Comparison of ENCODE assay signal across 11 cellular contexts in genomic region chr2:100957971-100958653, GRCh38. TPM values are rescaled to one million over a fixed set of nuclear protein-coding genes. Genes with fewer than 3 reads are reported as not detected.
DNase-seq lines count a peak whose midpoint lies in the region; ATAC-seq and TF ChIP-seq lines count a peak whose summit lies in the region.
"Had no signal": no experiment of that assay in that cellular context is flagged by ENCODE, and none has a peak within 500 bp of the region (broad histone marks: within the 10 kb centered on the region; RNA-seq: fewer than 3 reads in every experiment).

No MANE protein-coding gene starts in this region.

- H3K27me3 ChIP-seq in IMR-90 (ENCODE audit: control insufficient read depth, insufficient read depth, low read length) (no peaks in the 10 kb centered on the region), upper lobe of left lung (no peaks in the 10 kb centered on the region)
- H3K27me3 ChIP-seq: SJCRH30 had no signal

- peaks cover 2% of the 10 kb centered on the region; the same call in 1 of the 2 replicates for H3K9me3 ChIP-seq in IMR-90 (ENCODE audit: control insufficient read depth, insufficient read depth, low read length)
- no peaks in the 10 kb centered on the region for H3K9me3 ChIP-seq in upper lobe of left lung
- H3K9me3 ChIP-seq: SJCRH30 had no signal

- H2BK15ac ChIP-seq in IMR-90 (ENCODE audit: low read depth, low read length): no peak overlapping the region

- H2AK5ac ChIP-seq in IMR-90 (ENCODE audit: low read depth, low read length): peak overlapping the region; percentile 63; the same call in 1 of the 2 replicates

- POLR2A ChIA-PET in IMR-90 (lab: Charles Lee; ENCODE audit: unreplicated experiment): interaction anchor here (0.6 kb wide), 1 partner anchor 10 kb away, joined by 6 read pairs; no protein-coding TSS in a partner anchor

- peak overlapping the region; percentile 31; the same call in 1 of the 2 replicates for H3K23ac ChIP-seq in IMR-90 (ENCODE audit: low read depth, low read length)

- H3K4me2 ChIP-seq in IMR-90 (ENCODE audit: low read depth, low read length): peak overlapping the region; percentile 51

- H3K18ac ChIP-seq in IMR-90 (ENCODE audit: low read depth, low read length): no peak overlapping the region

- in situ Hi-C loops in IMR-90 (cut with MboI; ENCODE audit: low sequenced_read_pairs): no loop called here

- H4K91ac ChIP-seq in IMR-90 (ENCODE audit: insufficient read depth, low read depth, low read length): peak overlapping the region; percentile 34; the same call in 1 of the 2 replicates

- H4K5ac ChIP-seq in IMR-90 (ENCODE audit: low read depth, low read length): no peak overlapping the region

- no peak overlapping the region for H3K27ac ChIP-seq in IMR-90 (ENCODE audit: insufficient read depth, low read length)
- peak overlapping the region; percentile 16 for H3K27ac ChIP-seq in caudate nucleus (ENCODE audit: low read depth, low read length)
- peak overlapping the region in 2 of 4 donors; percentile 23 to 30 for H3K27ac ChIP-seq in upper lobe of left lung
- H3K27ac ChIP-seq: SJCRH30 had no signal

- peak overlapping the region; percentile 41; the same call in 1 of the 2 replicates for H2BK20ac ChIP-seq in IMR-90 (ENCODE audit: low read depth, low read length)

- H3K36me3 ChIP-seq in IMR-90 (ENCODE audit: control insufficient read depth, insufficient read depth, low read length) (no peaks in the 10 kb centered on the region), upper lobe of left lung (no peaks in the 10 kb centered on the region)
- H3K36me3 ChIP-seq: SJCRH30 had no signal

- H4K20me1 ChIP-seq in IMR-90 (ENCODE audit: insufficient read depth, low read length): no peaks in the 10 kb centered on the region

- H3K79me1 ChIP-seq in IMR-90 (ENCODE audit: low read depth in 1 of 2, low read length in 2 of 2): no peaks in the 10 kb centered on the region; a peak in 1 of 4 replicates

- no peak overlapping the region for H2AFZ ChIP-seq in IMR-90 (replicated peaks; ENCODE audit: low read length, poor library complexity)

- no CpG with 5 or more reads among the region's 16 CpGs for WGBS in IMR-90 (ENCODE audit: extremely low coverage in 2 of 2, insufficient read length in 1 of 2), 2 experiments
- 54 to 58% methylated on average over 16 of the region's 16 CpGs for WGBS in upper lobe of left lung, 2 donors

- peak overlapping the region; percentile 59 for H2BK120ac ChIP-seq in IMR-90 (ENCODE audit: low read depth, low read length)

- peak in 1 of 4 donors; percentile 52 for TF ChIP-seq EP300 in upper lobe of left lung (IDR thresholded peaks at IDR 0.05)

- H3K14ac ChIP-seq in IMR-90 (replicated peaks; ENCODE audit: low read depth, low read length): peak overlapping the region; percentile 74; the same call in 1 of the 2 replicates

- H4K8ac ChIP-seq in IMR-90 (ENCODE audit: low read depth in 2 of 2, low read length in 2 of 2): no peak overlapping the region

- no peak for TF ChIP-seq RAD21 in IMR-90 (IDR thresholded peaks at IDR 0.05; ENCODE audit: low read length)

- peak; percentile 84 for DNase-seq in IMR-90
- peak in 6 of 61 donors; percentile 27 to 50 (median 36) for DNase-seq in caudate nucleus (lab: John Stamatoyannopoulos, UW)
- DNase-seq in left lobe of liver (ENCODE audit: low spot score): peak; percentile 76
- DNase-seq in upper lobe of left lung: peak in 1 of 2 donors; percentile 53
- no peak for DNase-seq in NCI-H524 (lab: John Stamatoyannopoulos, UW)
- DNase-seq in OCI-M2 (lab: John Stamatoyannopoulos, UW; ENCODE audit: unreplicated experiment): no peak
- DNase-seq in SW480 (ENCODE audit: low spot score): no peak
- DNase-seq: natural killer cell, NCI-H2029, SJCRH30 had no signal

- no peak for TF ChIP-seq POLR2A in IMR-90 (IDR thresholded peaks at IDR 0.05; ENCODE audit: low read depth, low read length)
- no peak for TF ChIP-seq POLR2A in upper lobe of left lung (IDR thresholded peaks at IDR 0.05)

- CTCF ChIA-PET in IMR-90 (lab: Yijun Ruan, JAX): no interaction called here

- H3K4me3 ChIP-seq in IMR-90 (ENCODE audit: insufficient read depth, low read depth, low read length) (no peak overlapping the region), upper lobe of left lung (no peak overlapping the region)
- H3K4me3 ChIP-seq: SJCRH30 had no signal

- peak overlapping the region; percentile 60 for H3K4ac ChIP-seq in IMR-90 (ENCODE audit: low read depth, low read length)

- TF ChIP-seq CTCF in IMR-90 (conservative IDR thresholded peaks at IDR 0.05; ENCODE audit: low read depth, low read length) (no peak), upper lobe of left lung (IDR thresholded peaks at IDR 0.05) (no peak)

- H3K4me1 ChIP-seq in IMR-90 (ENCODE audit: control insufficient read depth, insufficient read depth, low read length) (peaks cover 11% of the 10 kb centered on the region), upper lobe of left lung (peaks cover 5 to 15% (median 10%) of the 10 kb centered on the region in 4 donors)
- H3K4me1 ChIP-seq: SJCRH30 had no signal

- dilution Hi-C loops in IMR-90 (cut with HindIII; ENCODE audit: low sequenced_read_pairs, unreplicated experiment): no loop called here

- H3K56ac ChIP-seq in IMR-90 (ENCODE audit: extremely low read depth, insufficient read depth, low read length): no peak overlapping the region

- H2AK9ac ChIP-seq in IMR-90 (replicated peaks; ENCODE audit: low read depth, low read length, poor library complexity): no peak overlapping the region

- BruUV-seq in IMR-90 (replicated peaks; lab: Mats Ljungman, UMichigan): no TSS peak

- ATAC-seq in IMR-90 (ENCODE audit: low read depth) (peak; percentile 65), left lobe of liver (peak; percentile 92), upper lobe of left lung (ENCODE audit: low FRiP score in 2 of 2) (peak; percentile 75 to 76), HG02885 (IDR thresholded peaks at IDR 0.05; ENCODE audit: poor library complexity, unreplicated experiment) (no peak)
- ATAC-seq: natural killer cell had no signal

- H3K9me1 ChIP-seq in IMR-90 (ENCODE audit: insufficient read depth, low read length): peaks cover 22% of the 10 kb centered on the region

- peak overlapping the region; percentile 5 for H2BK5ac ChIP-seq in IMR-90 (ENCODE audit: low read depth, low read length, poor library complexity, severe bottlenecking)

- intact Hi-C loops in IMR-90 (cut with micrococcal nuclease): no loop called here

- no peak overlapping the region for H3K9ac ChIP-seq in IMR-90 (ENCODE audit: low read depth, low read length)

TF ChIP-seq in IMR-90, 13 proteins besides CTCF, POLR2A, EP300 and RAD21:
- TF ChIP-seq CEBPB (IDR thresholded peaks at IDR 0.05; ENCODE audit: low read depth, low read length) (peak; percentile 35; the same call in 1 of the 2 replicates), RCOR1 (IDR thresholded peaks at IDR 0.05; ENCODE audit: insufficient replicate concordance, low read length) (no peak)
TF ChIP-seq in IMR-90: peak in this region for 1.

RNA-seq across cellular contexts. Expression of gene RPL31, which starts 44.0 kb away (rescaled TPM):
- total RNA-seq in IMR-90 (2012; rRNA removed): 358 and 938 TPM in 2 replicates
- 2,908 and 2,963 TPM in 2 replicates for polyA plus RNA-seq in IMR-90 (2012; rRNA removed)
- polyA plus RNA-seq in IMR-90 (2012; cell fraction: cytosol; rRNA removed): 1,196 and 1,893 TPM in 2 replicates
- polyA plus RNA-seq in IMR-90 (2012; cell fraction: nucleus; rRNA removed; ENCODE audit: low replicate concordance): 150 and 1,238 TPM in 2 replicates
- 410 TPM for total RNA-seq in left lobe of liver
- total RNA-seq in upper lobe of left lung: 1,000 to 10,000 TPM in 4 of 6 donors, 100 to 1,000 TPM in 2; 422 to 1,166 (median 1,010) TPM

Comparison
In these comparisons a context has a peak if more than half of its experiments do, and no peak if none do; other contexts are left out.
1. DNase-seq: peak in IMR-90 (single experiment) and left lobe of liver (single experiment); none in NCI-H524 (0 of 2), OCI-M2 (single experiment) and SW480 (single experiment).